10 cellular contexts compared by ENCODE assay signal in the genomic region with DNA sequence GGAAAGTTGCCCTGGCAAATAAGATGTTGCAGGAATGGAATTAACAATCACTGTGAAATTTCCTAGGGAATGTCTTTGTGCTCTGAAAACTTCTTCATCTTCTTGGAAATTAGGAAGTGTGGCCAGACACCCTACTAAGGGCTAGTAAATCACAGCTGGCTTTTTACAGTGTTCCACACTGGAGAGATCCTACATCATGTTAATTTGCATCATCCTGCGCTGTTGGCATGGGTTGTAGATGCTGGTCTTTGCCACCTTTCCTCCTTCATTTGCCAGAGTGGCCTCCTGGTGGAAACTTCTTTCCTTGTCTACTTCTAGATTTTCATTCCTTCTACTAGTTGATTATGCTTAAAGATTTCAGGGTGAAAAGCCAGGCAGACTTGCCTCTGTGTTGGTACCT. TPM values are rescaled to one million over a fixed set of nuclear protein-coding genes. Genes with fewer than 3 reads are reported as not detected.
DNase-seq lines count a peak whose midpoint lies in the region; ATAC-seq, FAIRE-seq and TF ChIP-seq lines count a peak whose summit lies in the region.
"Had no signal": no experiment of that assay in that cellular context is flagged by ENCODE, and none has a peak within 500 bp of the region (broad histone marks: within the 10 kb centered on the region; RNA-seq: fewer than 3 reads in every experiment).

No MANE protein-coding gene starts in this region.

- no peaks in the 10 kb centered on the region for H3K9me3 Mint-ChIP-seq in memory B cell

- H3K36me3 Mint-ChIP-seq in memory B cell: peaks cover 5% of the 10 kb centered on the region

- FAIRE-seq in GM12878 (lab: Jason Lieb, UNC): no peak
- FAIRE-seq: colon had no signal

- TF ChIP-seq EP300 in GM12878 (IDR thresholded peaks at IDR 0.05; ENCODE audit: borderline replicate concordance in 1 of 2, control insufficient read depth in 1 of 2, low read depth in 2 of 2, low read length in 2 of 2): no peak

- H3K9me3 ChIP-seq in left ventricle myocardium inferior (replicated peaks) (no peaks in the 10 kb centered on the region), GM12878 (replicated peaks; ENCODE audit: control insufficient read depth, insufficient read depth, low read length) (no peaks in the 10 kb centered on the region)
- H3K9me3 ChIP-seq: BE2C had no signal

- in situ Hi-C loops in GM12878 (cut with MboI): loop anchor here (5.0 to 10.0 kb wide), 4 partner anchors 67 to 245 kb away; no protein-coding TSS in a partner anchor

- H3K27me3 ChIP-seq in left ventricle myocardium inferior (ENCODE audit: low read depth): no peaks in the 10 kb centered on the region
- H3K27me3 ChIP-seq in GM12878 (replicated peaks in 1 of 2; ENCODE audit: control insufficient read depth in 2 of 2, insufficient read depth in 2 of 2, low read length in 1 of 2): no peaks in the 10 kb centered on the region

- WGBS in GM12878 (ENCODE audit: insufficient coverage, insufficient replicate concordance, low lambda C conversion rate, missing lambda C conversion rate): 0% methylated on average over 1 of the region's 1 CpG
- WGBS in urinary bladder: 92% methylated on average over 1 of the region's 1 CpG

- peak overlapping the region; percentile 100 for H3K4me3 ChIP-seq in left ventricle myocardium inferior
- H3K4me3 ChIP-seq in GM12878: peak overlapping the region; percentile 99
- H3K4me3 ChIP-seq in urinary bladder (ENCODE audit: low read depth, low read length): peak overlapping the region; percentile 1

- H3K79me2 ChIP-seq in GM12878 (ENCODE audit: control insufficient read depth, insufficient read depth, low read length): peaks cover 88% of the 10 kb centered on the region

- intact Hi-C loops in left ventricle myocardium inferior (cut with micrococcal nuclease) (loop anchor here (10.0 kb wide), 1 partner anchor 65 kb away; no protein-coding TSS in a partner anchor), Right ventricle myocardium superior (cut with DNase I) (no loop called here), GM12878 (cut with micrococcal nuclease; ENCODE audit: unreplicated experiment) (loop anchor here (1.0 to 5.0 kb wide), 6 partner anchors 58 to 238 kb away; a partner anchor contains a TSS)

- peak overlapping the region; percentile 87 for H3K4me3 Mint-ChIP-seq in memory B cell

- ATAC-seq in Right ventricle myocardium superior (ENCODE audit: poor library complexity) (no peak), GM12878 (no peak), memory B cell (ENCODE audit: low read depth) (no peak), HG02840 (IDR thresholded peaks at IDR 0.05; ENCODE audit: low FRiP score, unreplicated experiment) (no peak), HG02970 (IDR thresholded peaks at IDR 0.05; ENCODE audit: low FRiP score, unreplicated experiment) (no peak), GM18502 (IDR thresholded peaks at IDR 0.05; ENCODE audit: poor library complexity, unreplicated experiment) (no peak)

- TF ChIP-seq POLR2A in GM12878 (IDR thresholded peaks at IDR 0.05; ENCODE audit: low read depth, low read length): no peak

- no peak for DNase-seq in left ventricle myocardium inferior
- no peak for DNase-seq in Right ventricle myocardium superior
- DNase-seq in GM12878 (ENCODE audit: low read depth, low spot score): no peak
- DNase-seq in memory B cell (ENCODE audit: low spot score in 2 of 2): no peak
- DNase-seq: BE2C had no signal

- RAD21 ChIA-PET in GM12878 (lab: Charles Lee; ENCODE audit: unreplicated experiment): interaction anchor here (0.6 to 20.6 kb wide), 26 partner anchors 9 to 164 kb away, joined by 3 to 774 read pairs (median 10); no protein-coding TSS in a partner anchor

- H3K27ac Mint-ChIP-seq in memory B cell: peak overlapping the region; percentile 97

- TF ChIP-seq RAD21 in GM12878 (IDR thresholded peaks at IDR 0.05; ENCODE audit: insufficient read depth, low read depth, low read length): no peak

- peak overlapping the region; percentile 89 for H3K9ac ChIP-seq in GM12878 (ENCODE audit: control insufficient read depth, insufficient read depth, low read length)

- no TSS peak for BruUV-seq in GM12878 (replicated peaks; lab: Mats Ljungman, UMichigan)

- H3K4me1 ChIP-seq in left ventricle myocardium inferior (peaks cover 84% of the 10 kb centered on the region), GM12878 (ENCODE audit: control insufficient read depth, insufficient read depth, low read length) (peaks cover 5% of the 10 kb centered on the region; the same call in 1 of the 2 replicates), urinary bladder (ENCODE audit: insufficient read depth) (peaks cover 2% of the 10 kb centered on the region)
- H3K4me1 ChIP-seq: BE2C had no signal

- no peaks in the 10 kb centered on the region for H3K27me3 Mint-ChIP-seq in memory B cell

- peaks cover 48% of the 10 kb centered on the region for H3K4me1 Mint-ChIP-seq in memory B cell

- H4K20me1 ChIP-seq in GM12878 (ENCODE audit: control insufficient read depth, insufficient read depth): no peaks in the 10 kb centered on the region

- peak overlapping the region; percentile 92 for H3K4me2 ChIP-seq in GM12878 (ENCODE audit: control insufficient read depth, insufficient read depth)

- POLR2A ChIA-PET in GM12878 (lab: Charles Lee): interaction anchor here (0.5 to 6.6 kb wide), 16 partner anchors 11 to 161 kb away, joined by 3 to 42 read pairs (median 8); no protein-coding TSS in a partner anchor

- no peak for TF ChIP-seq CTCF in left ventricle myocardium inferior (IDR thresholded peaks at IDR 0.05; ENCODE audit: borderline replicate concordance)
- TF ChIP-seq CTCF in GM12878 (IDR thresholded peaks at IDR 0.05 in 2 of 3, conservative IDR thresholded peaks at IDR 0.05 in 1 of 3; ENCODE audit: control insufficient read depth in 2 of 3, extremely low read depth in 1 of 3, insufficient read depth in 1 of 3, low read depth in 3 of 3, low read length in 3 of 3): no peak

- H2AFZ ChIP-seq in GM12878 (ENCODE audit: control insufficient read depth, low read depth, low read length): no peak overlapping the region

- CTCF ChIA-PET in GM12878 (lab: Yijun Ruan, JAX): interaction anchor here (0.7 to 24.0 kb wide), 24 partner anchors 8 to 211 kb away, joined by 3 to 712 read pairs (median 14); no protein-coding TSS in a partner anchor

- SMC1A ChIA-PET in GM12878 (lab: Charles Lee; ENCODE audit: uncharacterized antibody, unreplicated experiment): interaction anchor here (0.7 to 30.6 kb wide), 21 partner anchors 11 to 767 kb away, joined by 3 to 1237 read pairs (median 14); no protein-coding TSS in a partner anchor

- H3K27ac ChIP-seq in left ventricle myocardium inferior (replicated peaks) (no peak overlapping the region), GM12878 (ENCODE audit: control insufficient read depth, insufficient read depth) (peak overlapping the region; percentile 72), urinary bladder (ENCODE audit: low read depth) (no peak overlapping the region)

- H3K36me3 ChIP-seq in left ventricle myocardium inferior (peaks cover 11% of the 10 kb centered on the region), GM12878 (ENCODE audit: control insufficient read depth in 2 of 2, insufficient read depth in 2 of 2, low read length in 1 of 2) (peaks cover 6 to 32% of the 10 kb centered on the region in 2 experiments), urinary bladder (ENCODE audit: insufficient read depth) (no peaks in the 10 kb centered on the region)
- H3K36me3 ChIP-seq: BE2C had no signal

TF ChIP-seq in GM12878, 131 proteins besides CTCF, POLR2A, EP300 and RAD21:
- peak; percentile 76 for TF ChIP-seq POLR2AphosphoS5 (IDR thresholded peaks at IDR 0.05; ENCODE audit: low read length)
- no peak for TF ChIP-seq NFYA (IDR thresholded peaks at IDR 0.05; ENCODE audit: borderline replicate concordance, low read depth, low read length)
- no peak for TF ChIP-seq HCFC1 (IDR thresholded peaks at IDR 0.05; ENCODE audit: low read length)
- 0 out of 2 replicates have a peak, but pooled peaks have one; percentile 85 for TF ChIP-seq WRNIP1 (IDR thresholded peaks at IDR 0.05; ENCODE audit: borderline replicate concordance, low read depth, low read length)
- no peak for TF ChIP-seq SMC3 (IDR thresholded peaks at IDR 0.05; ENCODE audit: borderline replicate concordance, low read length)
- TF ChIP-seq FOXM1 (IDR thresholded peaks at IDR 0.05; ENCODE audit: low read depth, low read length): peak; percentile 34; the same call in 1 of the 2 replicates

RNA-seq across cellular contexts. Expression of a gene that starts 2.7 kb away (rescaled TPM):
- total RNA-seq in left ventricle myocardium inferior (7.0 TPM), Right ventricle myocardium superior (4.6 TPM), GM12878 (2014; rRNA removed) (84.0 and 96.8 TPM in 2 replicates), GM12878 (2014; rRNA removed; fragmentation: Illumina TruSeq; extraction: Trizol) (81.4 and 82.4 TPM in 2 replicates), GM12878 (2021) (220 and 229 TPM in 2 replicates), urinary bladder (17.0 TPM)
- total RNA-seq in GM12878 (2013; cell fraction: nucleolus; rRNA removed): 258 and 260 TPM in 2 replicates
- 59.4 TPM for polyA plus RNA-seq in GM12878 (2011; ENCODE audit: low read depth)
- polyA plus RNA-seq in GM12878 (2011; rRNA removed) (308 and 350 TPM in 2 replicates), GM12878 (2014; fragmentation: Illumina TruSeq; extraction: Trizol) (149 and 171 TPM in 2 replicates), GM12878 (2014; fragmentation: Nextera tagmentation; extraction: Ambion mirVana) (10 to 100 TPM; 18.0 to 31.5 TPM), GM12878 (2014; rRNA removed) (138 and 149 TPM in 2 replicates), GM12878 (2016; fragmentation: Nextera tagmentation; extraction: Ambion mirVana) (100 to 1,000 TPM; 126 to 128 TPM), urinary bladder (25.3 TPM)
- polyA plus RNA-seq in GM12878 (2011; cell fraction: cytosol; rRNA removed): 204 and 210 TPM in 2 replicates
- 565 and 695 TPM in 2 replicates for polyA plus RNA-seq in GM12878 (2011; cell fraction: nucleus; rRNA removed)
- polyA plus RNA-seq in GM12878 (2012): 64.6 and 107 TPM in 2 replicates
- polyA minus RNA-seq in GM12878 (2011; rRNA and poly(A)+ RNA removed): 268 and 281 TPM in 2 replicates
- polyA minus RNA-seq in GM12878 (2011; cell fraction: cytosol; rRNA and poly(A)+ RNA removed): 95.9 and 104 TPM in 2 replicates
- polyA minus RNA-seq in GM12878 (2011; cell fraction: nucleus; rRNA and poly(A)+ RNA removed): 243 and 270 TPM in 2 replicates

Comparison
In these comparisons a context has a peak if more than half of its experiments do, and no peak if none do; other contexts are left out.
1. H3K4me3 ChIP-seq: peak in every context shown above with its lines; median percentile 100 in left ventricle myocardium inferior; 99 in GM12878; 1 in urinary bladder.